ENCODE assay signal across 16 cellular contexts in genomic region chr11:105790841-105791240, GRCh38.
"Had no signal": no experiment of that assay in that cellular context is flagged by ENCODE, and none has a peak within 500 bp of the region (broad histone marks: within the 10 kb centered on the region; RNA-seq: fewer than 3 reads in every experiment).

No MANE protein-coding gene starts in this region.

- H3K27me3 ChIP-seq: esophagus squamous epithelium, ovary, testis, upper lobe of right lung had no signal

- H3K36me3 ChIP-seq: esophagus squamous epithelium, ovary, upper lobe of right lung had no signal

- DNase-seq: activated CD4-positive, alpha-beta memory T cell treated with anti-CD3 and anti-CD28 coated beads for 36 hours; activated CD4-positive, alpha-beta T cell treated with anti-CD3 and anti-CD28 coated beads for 36 hours; activated CD8-positive, alpha-beta memory T cell treated with anti-CD3 and anti-CD28 coated beads, Interleukin-2, amount 10 ng/mL, durations not matched to agents 7 days and 5 days; activated effector memory CD4-positive, alpha-beta T cell treated with Interleukin-2 at 50 U/mL for 16 hours; activated T-cell treated with anti-CD3 and anti-CD28 coated beads, Interleukin-2, amount 50 U/mL, for 1 hour; effector CD4-positive, alpha-beta T cell; esophagus squamous epithelium; left colon; ovary; stimulated activated CD4-positive, alpha-beta T cell treated with anti-CD3 and anti-CD28 coated beads, Interleukin-1b, Interleukin-23, amount 100 ng/mL, for 48 hours; stimulated activated naive CD8-positive, alpha-beta T cell treated with anti-CD3 and anti-CD28 coated beads, Interleukin-15, amount 100 ng/mL, for 72 hours; testis; upper lobe of right lung had no signal

- H3K27ac ChIP-seq: coronary artery, esophagus squamous epithelium, ovary, testis, upper lobe of right lung had no signal

- H3K4me3 ChIP-seq: coronary artery, esophagus squamous epithelium, lung, ovary, testis, upper lobe of right lung had no signal

- ATAC-seq: activated CD4-positive, alpha-beta T cell treated with anti-CD3 and anti-CD28 coated beads for 36 hours; activated CD8-positive, alpha-beta memory T cell treated with anti-CD3 and anti-CD28 coated beads, Interleukin-2, amount 10 ng/mL, durations not matched to agents 7 days and 5 days; left colon; sciatic nerve; stimulated activated naive CD8-positive, alpha-beta T cell treated with anti-CD3 and anti-CD28 coated beads, Interleukin-15, amount 100 ng/mL, for 72 hours; upper lobe of right lung had no signal

- H3K4me1 ChIP-seq: esophagus squamous epithelium, testis, upper lobe of right lung had no signal

- H3K9me3 ChIP-seq: esophagus squamous epithelium, ovary, testis, upper lobe of right lung had no signal
